In genomic region chr3:66419053-66419440, GRCh38 we compare ENCODE assay signal across 14 cellular contexts.
DNase-seq lines count a peak whose midpoint lies in the region; ATAC-seq and TF ChIP-seq lines count a peak whose summit lies in the region.
"Had no signal": no experiment of that assay in that cellular context is flagged by ENCODE, and none has a peak within 500 bp of the region (broad histone marks: within the 10 kb centered on the region; RNA-seq: fewer than 3 reads in every experiment).

No MANE protein-coding gene starts in this region.

- H4K20me1 ChIP-seq in BLaER1 treated with 17β-estradiol and CSF1 and Interleukin-3, amounts not matched to agents 10 nM and 100 nM: peaks cover 0 to 56% (median 32%) of the 10 kb centered on the region in 11 experiments; a peak in 11 of 22 replicates

- H3K36me3 Mint-ChIP-seq in WTC11: peaks cover 89% of the 10 kb centered on the region

- POLR2A ChIA-PET in WTC11 (lab: Charles Lee): no interaction called here

- ATAC-seq in WTC11 (peak; percentile 55), gastroesophageal sphincter (no peak), psoas muscle (peak in 3 of 4 donors; percentile 30 to 32 (median 30)), HG02885 (IDR thresholded peaks at IDR 0.05; ENCODE audit: poor library complexity, unreplicated experiment) (no peak), left lobe of liver (no peak)

- TF ChIP-seq POLR2A in gastroesophageal sphincter (IDR thresholded peaks at IDR 0.05): no peak

- TF ChIP-seq EP300 in gastroesophageal sphincter (IDR thresholded peaks at IDR 0.05): no peak

- H3K36me3 ChIP-seq in BLaER1 treated with 17β-estradiol and CSF1 and Interleukin-3, amounts not matched to agents 10 nM and 100 nM: peaks cover 8 to 97% (median 70%) of the 10 kb centered on the region in 11 experiments; a peak in 21 of 22 replicates
- H3K36me3 ChIP-seq in gastroesophageal sphincter (peaks cover 0 to 20% of the 10 kb centered on the region in 2 donors), psoas muscle (ENCODE audit: insufficient read depth in 1 of 2, low read depth in 1 of 2) (peaks cover 0 to 18% of the 10 kb centered on the region in 2 donors)

- H3K9ac ChIP-seq in BLaER1 treated with 17β-estradiol and CSF1 and Interleukin-3, amounts not matched to agents 10 nM and 100 nM: no peak overlapping the region
- H3K9ac ChIP-seq: SK-N-SH had no signal

- H3K27ac Mint-ChIP-seq in WTC11: no peak overlapping the region

- DNase-seq in WTC11 (ENCODE audit: low spot score) (no peak), psoas muscle (peak in 1 of 2 donors; percentile 36), HPDE6-E6E7 (ENCODE audit: extremely low spot score) (no peak), NCI-H1417 (lab: John Stamatoyannopoulos, UW) (no peak), left lobe of liver (ENCODE audit: low spot score) (no peak)
- DNase-seq: activated CD8-positive, alpha-beta memory T cell treated with anti-CD3 and anti-CD28 coated beads, Interleukin-2, amount 50 U/mL, for 4 hours; activated naive CD4-positive, alpha-beta T cell treated with anti-CD3 and anti-CD28 coated beads, Interleukin-2, amount 50 U/mL, for 16 hours; central memory CD4-positive, alpha-beta T cell; MM.1S; SK-N-SH had no signal

- CTCF ChIA-PET in WTC11 (lab: Charles Lee): interaction anchor here (1.1 kb wide), 1 partner anchor 384 kb away, joined by 3 read pairs; no protein-coding TSS in a partner anchor

- no peak overlapping the region for H3K27ac ChIP-seq in BLaER1 treated with 17β-estradiol and CSF1 and Interleukin-3, amounts not matched to agents 10 nM and 100 nM
- H3K27ac ChIP-seq in gastroesophageal sphincter: peak overlapping the region; percentile 44 to 82 (median 74)
- peak overlapping the region; percentile 89 for H3K27ac ChIP-seq in psoas muscle

- no peak overlapping the region for H3K4me3 ChIP-seq in BLaER1 treated with 17β-estradiol and CSF1 and Interleukin-3, amounts not matched to agents 10 nM and 100 nM
- no peak overlapping the region for H3K4me3 ChIP-seq in gastroesophageal sphincter
- H3K4me3 ChIP-seq in psoas muscle: peak overlapping the region; percentile 34
- H3K4me3 ChIP-seq: lung had no signal

- peaks cover 37% of the 10 kb centered on the region for H3K9me3 Mint-ChIP-seq in WTC11

- 79 to 82% methylated on average over 9 to 12 of the region's 14 CpGs for WGBS in gastroesophageal sphincter (ENCODE audit: low coverage in 1 of 2), 2 donors
- WGBS in psoas muscle, 3 donors: 63 to 74% (median 68%) methylated on average over 14 of the region's 14 CpGs

- H3K4me1 ChIP-seq in BLaER1 treated with 17β-estradiol and CSF1 and Interleukin-3, amounts not matched to agents 10 nM and 100 nM: peaks cover 0 to 62% (median 57%) of the 10 kb centered on the region in 10 experiments; a peak in 16 of 20 replicates
- H3K4me1 ChIP-seq in gastroesophageal sphincter (peaks cover 3 to 84% (median 32%) of the 10 kb centered on the region in 3 donors), psoas muscle (peaks cover 47% of the 10 kb centered on the region)

- peak overlapping the region in 8 of 11 experiments; percentile 9 to 78 (median 32); a peak in 15 of 22 replicates for H3K4me2 ChIP-seq in BLaER1 treated with 17β-estradiol and CSF1 and Interleukin-3, amounts not matched to agents 10 nM and 100 nM
- H3K4me2 ChIP-seq: SK-N-SH had no signal

- no peak overlapping the region for H3K4me3 Mint-ChIP-seq in WTC11

- H3K27me3 ChIP-seq in BLaER1 treated with 17β-estradiol and CSF1 and Interleukin-3, amounts not matched to agents 10 nM and 100 nM: no peaks in the 10 kb centered on the region
- H3K27me3 ChIP-seq in gastroesophageal sphincter (no peaks in the 10 kb centered on the region), psoas muscle (ENCODE audit: insufficient read depth in 3 of 3, low read length in 2 of 3) (no peaks in the 10 kb centered on the region)

- TF ChIP-seq CTCF in WTC11 (IDR thresholded peaks at IDR 0.05): no peak
- no peak for TF ChIP-seq CTCF in gastroesophageal sphincter (IDR thresholded peaks at IDR 0.05)
- no peak for TF ChIP-seq CTCF in psoas muscle (IDR thresholded peaks at IDR 0.05)

- peaks cover 35% of the 10 kb centered on the region for H3K4me1 Mint-ChIP-seq in WTC11

- peaks cover 40 to 56% (median 51%) of the 10 kb centered on the region in 11 experiments for H3K9me3 ChIP-seq in BLaER1 treated with 17β-estradiol and CSF1 and Interleukin-3, amounts not matched to agents 10 nM and 100 nM (replicated peaks in 1 of 11)
- H3K9me3 ChIP-seq in gastroesophageal sphincter (no peaks in the 10 kb centered on the region), psoas muscle (no peaks in the 10 kb centered on the region)
- H3K9me3 ChIP-seq: SK-N-SH had no signal

- intact Hi-C loops in psoas muscle (cut with DNase I): no loop called here

- peaks cover 6% of the 10 kb centered on the region for H3K27me3 Mint-ChIP-seq in WTC11 (ENCODE audit: low read depth)

TF ChIP-seq in WTC11, 78 proteins besides CTCF, POLR2A, EP300 and RAD21 (continues in another document):
- TF ChIP-seq IRF1 (CRISPR knock-in tag; IDR thresholded peaks at IDR 0.05) (no peak), ZNF138 (CRISPR knock-in tag; conservative IDR thresholded peaks at IDR 0.05) (no peak), EMX1 (CRISPR knock-in tag; IDR thresholded peaks at IDR 0.05) (no peak), RELA (CRISPR knock-in tag; IDR thresholded peaks at IDR 0.05; ENCODE audit: borderline replicate concordance) (no peak), CDX4 (CRISPR knock-in tag; IDR thresholded peaks at IDR 0.05; ENCODE audit: borderline replicate concordance) (no peak), ZNF423 (CRISPR knock-in tag; IDR thresholded peaks at IDR 0.05) (no peak), NFATC4 (CRISPR knock-in tag; IDR thresholded peaks at IDR 0.05) (no peak), ZNF219 (CRISPR knock-in tag; IDR thresholded peaks at IDR 0.05; ENCODE audit: borderline replicate concordance) (no peak), GTF2I (CRISPR knock-in tag; conservative IDR thresholded peaks at IDR 0.05) (no peak), ERG (CRISPR knock-in tag; IDR thresholded peaks at IDR 0.05) (no peak), MYBL2 (CRISPR knock-in tag; IDR thresholded peaks at IDR 0.05) (no peak)
- TF ChIP-seq, protein P1, sequence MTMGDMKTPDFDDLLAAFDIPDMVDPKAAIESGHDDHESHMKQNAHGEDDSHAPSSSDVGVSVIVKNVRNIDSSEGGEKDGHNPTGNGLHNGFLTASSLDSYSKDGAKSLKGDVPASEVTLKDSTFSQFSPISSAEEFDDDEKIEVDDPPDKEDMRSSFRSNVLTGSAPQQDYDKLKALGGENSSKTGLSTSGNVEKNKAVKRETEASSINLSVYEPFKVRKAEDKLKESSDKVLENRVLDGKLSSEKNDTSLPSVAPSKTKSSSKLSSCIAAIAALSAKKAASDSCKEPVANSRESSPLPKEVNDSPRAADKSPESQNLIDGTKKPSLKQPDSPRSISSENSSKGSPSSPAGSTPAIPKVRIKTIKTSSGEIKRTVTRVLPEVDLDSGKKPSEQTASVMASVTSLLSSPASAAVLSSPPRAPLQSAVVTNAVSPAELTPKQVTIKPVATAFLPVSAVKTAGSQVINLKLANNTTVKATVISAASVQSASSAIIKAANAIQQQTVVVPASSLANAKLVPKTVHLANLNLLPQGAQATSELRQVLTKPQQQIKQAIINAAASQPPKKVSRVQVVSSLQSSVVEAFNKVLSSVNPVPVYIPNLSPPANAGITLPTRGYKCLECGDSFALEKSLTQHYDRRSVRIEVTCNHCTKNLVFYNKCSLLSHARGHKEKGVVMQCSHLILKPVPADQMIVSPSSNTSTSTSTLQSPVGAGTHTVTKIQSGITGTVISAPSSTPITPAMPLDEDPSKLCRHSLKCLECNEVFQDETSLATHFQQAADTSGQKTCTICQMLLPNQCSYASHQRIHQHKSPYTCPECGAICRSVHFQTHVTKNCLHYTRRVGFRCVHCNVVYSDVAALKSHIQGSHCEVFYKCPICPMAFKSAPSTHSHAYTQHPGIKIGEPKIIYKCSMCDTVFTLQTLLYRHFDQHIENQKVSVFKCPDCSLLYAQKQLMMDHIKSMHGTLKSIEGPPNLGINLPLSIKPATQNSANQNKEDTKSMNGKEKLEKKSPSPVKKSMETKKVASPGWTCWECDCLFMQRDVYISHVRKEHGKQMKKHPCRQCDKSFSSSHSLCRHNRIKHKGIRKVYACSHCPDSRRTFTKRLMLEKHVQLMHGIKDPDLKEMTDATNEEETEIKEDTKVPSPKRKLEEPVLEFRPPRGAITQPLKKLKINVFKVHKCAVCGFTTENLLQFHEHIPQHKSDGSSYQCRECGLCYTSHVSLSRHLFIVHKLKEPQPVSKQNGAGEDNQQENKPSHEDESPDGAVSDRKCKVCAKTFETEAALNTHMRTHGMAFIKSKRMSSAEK (CRISPR knock-in tag; IDR thresholded peaks at IDR 0.05; ENCODE audit: borderline replicate concordance): no peak

Comparison
In these comparisons a context has a peak if more than half of its experiments do, and no peak if none do; other contexts are left out.
1. H3K27ac ChIP-seq: peak in gastroesophageal sphincter (4 of 4) and psoas muscle (single experiment); none in BLaER1 treated with 17β-estradiol and CSF1 and Interleukin-3, amounts not matched to agents 10 nM and 100 nM (0 of 11).
2. ATAC-seq: peak in WTC11 (single experiment) and psoas muscle (3 of 4); none in gastroesophageal sphincter (single experiment), HG02885 (single experiment) and left lobe of liver (single experiment).